1 cellular context compared by ENCODE assay signal in genomic region chr3:121663171-121663847, GRCh38.
A peak's percentile ranks its signal among the peaks of the same experiment; 100 is the strongest.
TF ChIP-seq lines count a peak whose summit lies in the region.

No MANE protein-coding gene starts in this region.

TF ChIP-seq in HepG2, 621 proteins besides CTCF, POLR2A, EP300 and RAD21:
- peak; percentile 91 for TF ChIP-seq TEAD3 (CRISPR knock-in tag; optimal IDR thresholded peaks at IDR 0.05; ENCODE audit: borderline replicate concordance)
- no peak for TF ChIP-seq NAIF1 (CRISPR knock-in tag; IDR thresholded peaks at IDR 0.05; ENCODE audit: borderline replicate concordance)
